Comparison of ENCODE assay signal across 8 cellular contexts in the genomic region with DNA sequence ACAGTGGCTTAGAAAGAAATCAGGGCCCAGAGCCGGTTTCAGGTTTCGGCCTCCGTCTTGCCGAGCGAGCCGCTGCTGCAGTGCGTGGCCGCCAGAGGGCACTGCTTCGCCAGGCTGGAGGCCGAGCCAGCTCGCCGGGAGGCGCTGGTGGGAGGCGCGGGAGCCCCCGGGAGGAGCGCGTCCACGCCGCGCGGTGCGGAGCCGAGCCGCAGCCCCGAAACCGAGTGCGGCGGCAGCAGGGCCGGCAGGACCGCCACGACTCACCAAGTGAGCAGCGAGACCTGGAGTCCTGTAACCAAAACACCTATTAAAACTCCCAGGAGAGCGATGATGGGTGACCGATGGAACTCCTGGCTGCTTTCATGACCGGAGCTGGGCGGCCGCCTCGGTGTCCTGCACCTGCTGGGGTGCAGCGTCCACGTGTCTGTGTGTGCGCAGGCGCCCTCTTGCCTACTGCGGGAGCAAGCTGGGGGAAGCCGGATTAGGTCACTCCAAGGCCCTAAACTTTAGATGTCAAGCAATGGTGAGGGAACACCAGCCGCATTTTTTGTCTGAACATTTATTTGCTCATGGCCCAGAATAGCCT.
DNase-seq lines count a peak whose midpoint lies in the region; ATAC-seq and TF ChIP-seq lines count a peak whose summit lies in the region.

No MANE protein-coding gene starts in this region.

- DNase-seq in COLO668 (lab: John Stamatoyannopoulos, UW; ENCODE audit: unreplicated experiment), result peak; percentile 78
- DNase-seq in HuH-7 (ENCODE audit: low spot score), result peak; percentile 73
- DNase-seq in SJCRH30, result peak; percentile 68 to 80
- DNase-seq in activated naive CD4-positive, alpha-beta T cell treated with anti-CD3 and anti-CD28 coated beads for 36 hours, result peak; percentile 64
- peak; percentile 73 for DNase-seq in glomerular visceral epithelial cell (ENCODE audit: extremely low spot score)
- peak; percentile 93 for DNase-seq in osteocyte (ENCODE audit: extremely low spot score, unreplicated experiment)
- peak; percentile 65 to 84 for DNase-seq in tibial artery

- peak; percentile 66 for ATAC-seq in GM21360 (IDR thresholded peaks at IDR 0.05; ENCODE audit: unreplicated experiment)

- TF ChIP-seq CTCF in osteocyte (IDR thresholded peaks at IDR 0.05) (peak; percentile 100), tibial artery (IDR thresholded peaks at IDR 0.05) (peak; percentile 94 to 99)

- H3K27ac Mint-ChIP-seq in activated naive CD4-positive, alpha-beta T cell treated with anti-CD3 and anti-CD28 coated beads for 36 hours, result no peak overlapping the region
- no peak overlapping the region for H3K27ac Mint-ChIP-seq in osteocyte (ENCODE audit: unreplicated experiment)

- CTCF ChIA-PET in activated naive CD4-positive, alpha-beta T cell treated with anti-CD3 and anti-CD28 coated beads for 36 hours (lab: Charles Lee), result interaction anchor here (0.7 to 2.2 kb wide), 9 partner anchors 8 to 872 kb away, joined by 3 to 8 read pairs (median 4); no protein-coding TSS in a partner anchor

- intact Hi-C loops in activated naive CD4-positive, alpha-beta T cell treated with anti-CD3 and anti-CD28 coated beads for 36 hours (cut with micrococcal nuclease), result loop anchor here (1.0 to 5.0 kb wide), 5 partner anchors 222 to 957 kb away; no protein-coding TSS in a partner anchor
- intact Hi-C loops in tibial artery (cut with DNase I; ENCODE audit: low total_unique reads), result loop anchor here (5.0 kb wide), 1 partner anchor 387 kb away; no protein-coding TSS in a partner anchor

- no peaks in the 10 kb centered on the region for H3K36me3 Mint-ChIP-seq in activated naive CD4-positive, alpha-beta T cell treated with anti-CD3 and anti-CD28 coated beads for 36 hours (ENCODE audit: low read depth)
- H3K36me3 Mint-ChIP-seq in osteocyte (ENCODE audit: unreplicated experiment), result no peaks in the 10 kb centered on the region

- H3K27me3 ChIP-seq in SJCRH30 (no peaks in the 10 kb centered on the region), tibial artery (no peaks in the 10 kb centered on the region)

- no peak overlapping the region for H3K27ac ChIP-seq in SJCRH30
- peak overlapping the region in 1 of 2 donors; percentile 30 for H3K27ac ChIP-seq in tibial artery

- H3K9me3 Mint-ChIP-seq in activated naive CD4-positive, alpha-beta T cell treated with anti-CD3 and anti-CD28 coated beads for 36 hours, result no peaks in the 10 kb centered on the region
- no peaks in the 10 kb centered on the region for H3K9me3 Mint-ChIP-seq in osteocyte (ENCODE audit: unreplicated experiment)

- H3K4me1 Mint-ChIP-seq in activated naive CD4-positive, alpha-beta T cell treated with anti-CD3 and anti-CD28 coated beads for 36 hours (ENCODE audit: low read depth), result peaks cover 4% of the 10 kb centered on the region
- peaks cover 4% of the 10 kb centered on the region for H3K4me1 Mint-ChIP-seq in osteocyte (ENCODE audit: unreplicated experiment)

- H3K4me3 ChIP-seq in SJCRH30, result peak overlapping the region; percentile 57
- peak overlapping the region; percentile 49 to 62 for H3K4me3 ChIP-seq in tibial artery

- H3K36me3 ChIP-seq in SJCRH30, result no peaks in the 10 kb centered on the region
- no peaks in the 10 kb centered on the region for H3K36me3 ChIP-seq in tibial artery

- H3K4me1 ChIP-seq in SJCRH30 (peaks cover 2% of the 10 kb centered on the region; the same call in 1 of the 2 replicates), tibial artery (peaks cover 0 to 10% (median 6%) of the 10 kb centered on the region in 4 donors)

- H3K9me3 ChIP-seq in SJCRH30 (replicated peaks), result no peaks in the 10 kb centered on the region
- no peaks in the 10 kb centered on the region for H3K9me3 ChIP-seq in tibial artery

- H3K27me3 Mint-ChIP-seq in activated naive CD4-positive, alpha-beta T cell treated with anti-CD3 and anti-CD28 coated beads for 36 hours (ENCODE audit: low read depth), result peaks cover 18% of the 10 kb centered on the region
- no peaks in the 10 kb centered on the region for H3K27me3 Mint-ChIP-seq in osteocyte (ENCODE audit: unreplicated experiment)

- H3K4me3 Mint-ChIP-seq in activated naive CD4-positive, alpha-beta T cell treated with anti-CD3 and anti-CD28 coated beads for 36 hours, result no peak overlapping the region
- peak overlapping the region; percentile 57 for H3K4me3 Mint-ChIP-seq in osteocyte (ENCODE audit: unreplicated experiment)
